ENCODE assay signal across 37 cellular contexts in the genomic region with DNA sequence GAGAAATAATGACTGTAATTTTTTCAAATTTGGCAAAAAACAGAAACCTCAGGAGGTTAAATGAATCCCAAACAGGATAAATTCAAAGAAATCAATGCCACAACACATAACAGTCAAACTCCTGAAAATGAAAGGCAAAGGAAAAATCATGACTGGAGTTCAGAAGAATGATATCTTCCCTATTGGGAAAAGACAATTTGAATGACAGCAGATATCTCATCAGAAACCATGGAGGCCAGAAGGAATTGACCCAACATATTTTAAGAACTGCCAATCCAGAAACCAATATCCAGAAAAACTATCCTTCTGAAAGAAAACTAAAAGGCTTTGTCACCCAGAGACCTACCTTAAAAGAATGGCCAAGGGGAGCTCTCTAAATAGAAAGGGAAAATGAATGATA. TPM values are rescaled to one million over a fixed set of nuclear protein-coding genes. Genes with fewer than 3 reads are reported as not detected.
A peak's percentile ranks its signal among the peaks of the same experiment; 100 is the strongest.
DNase-seq lines count a peak whose midpoint lies in the region; ATAC-seq, FAIRE-seq and TF ChIP-seq lines count a peak whose summit lies in the region.
"Had no signal": no experiment of that assay in that cellular context is flagged by ENCODE, and none has a peak within 500 bp of the region (broad histone marks: within the 10 kb centered on the region; RNA-seq: fewer than 3 reads in every experiment).

No MANE protein-coding gene starts in this region.

- ATAC-seq in HCT116 (no peak), WTC11 (no peak), omental fat pad (ENCODE audit: low FRiP score) (no peak), HG02623 (IDR thresholded peaks at IDR 0.05; ENCODE audit: unreplicated experiment) (no peak)
- ATAC-seq: A549; CD8-positive, alpha-beta T cell had no signal

- no peaks in the 10 kb centered on the region for H3K9me3 ChIP-seq in HCT116 (ENCODE audit: control insufficient read depth in 1 of 2, insufficient read depth in 1 of 2, low read depth in 1 of 2, low read length in 2 of 2)
- H3K9me3 ChIP-seq in HEK293 (ENCODE audit: control insufficient read depth, insufficient read depth, low read depth, low read length): no peaks in the 10 kb centered on the region
- H3K9me3 ChIP-seq in astrocyte (ENCODE audit: insufficient read depth, low read depth, low read length): no peaks in the 10 kb centered on the region
- H3K9me3 ChIP-seq: A549, BE2C, Caco-2 had no signal

- no peaks in the 10 kb centered on the region for H3K79me2 ChIP-seq in HCT116 (ENCODE audit: insufficient read depth, low read length)
- no peaks in the 10 kb centered on the region for H3K79me2 ChIP-seq in astrocyte (ENCODE audit: insufficient read depth, low read length)

- H3K36me3 Mint-ChIP-seq in WTC11 (peaks cover 3% of the 10 kb centered on the region; the same call in 1 of the 2 replicates), astrocyte (ENCODE audit: low read depth, unreplicated experiment) (no peaks in the 10 kb centered on the region)
- H3K36me3 Mint-ChIP-seq: CD14-positive monocyte; CD4-positive, alpha-beta memory T cell; CD4-positive, CD25-positive, alpha-beta regulatory T cell; CD8-positive, alpha-beta memory T cell; CD8-positive, alpha-beta T cell had no signal

- FAIRE-seq in astrocyte (lab: Jason Lieb, UNC): peak; percentile 95
- FAIRE-seq: A204.1, D721Med had no signal

- H2AFZ ChIP-seq in HCT116 (ENCODE audit: low read depth, low read length, poor library complexity, severe bottlenecking): no peak overlapping the region
- H2AFZ ChIP-seq in astrocyte (ENCODE audit: low read depth, low read length): no peak overlapping the region

- H3K4me3 ChIP-seq in HCT116 (replicated peaks in 1 of 2; ENCODE audit: low read depth in 1 of 2, low read length in 2 of 2) (no peak overlapping the region), HEK293 (ENCODE audit: low read depth, low read length) (no peak overlapping the region), astrocyte (ENCODE audit: insufficient read depth, low read depth, low read length) (no peak overlapping the region)
- H3K4me3 ChIP-seq: A549; BLaER1; BLaER1 treated with 17β-estradiol and CSF1 and Interleukin-3, amounts not matched to agents 10 nM and 100 nM had no signal

- RAD21 ChIA-PET in HCT116 (lab: Charles Lee; ENCODE audit: low non-redundant PET in 1 of 2, low total read pairs in 2 of 2, uncharacterized antibody in 2 of 2, unreplicated experiment in 2 of 2): no interaction called here

- no peak for DNase-seq in HCT116 (ENCODE audit: low read depth, low spot score)
- DNase-seq in WTC11 (ENCODE audit: low spot score): no peak
- no peak for DNase-seq in astrocyte (ENCODE audit: low read depth)
- no peak for DNase-seq in G401 (ENCODE audit: low spot score)
- DNase-seq in omental fat pad (ENCODE audit: low spot score): no peak
- DNase-seq in NCI-H1417 treated with DMSO at 0.1 percent for 48 hours (lab: John Stamatoyannopoulos, UW): no peak
- DNase-seq: 8988T; ACHN; AML-193; BE2C; C1 segment of cervical spinal cord; Caco-2; Calu3; CD4-positive, alpha-beta memory T cell; CD4-positive, alpha-beta T cell; CD4-positive, CD25-positive, alpha-beta regulatory T cell; CD8-positive, alpha-beta memory T cell; CD8-positive, alpha-beta T cell; COR-L47; DMS 273 treated with DMSO at 0.1 percent for 48 hours; DMS153; DMS53; DMS79; DMS79 treated with DMSO at 0.1 percent for 48 hours; DND-41; EL had no signal

- H3K9me3 Mint-ChIP-seq in WTC11 (peaks cover 12% of the 10 kb centered on the region), astrocyte (ENCODE audit: unreplicated experiment) (peaks cover 9% of the 10 kb centered on the region)
- H3K9me3 Mint-ChIP-seq: CD4-positive, alpha-beta T cell had no signal

- no peaks in the 10 kb centered on the region for H3K27me3 ChIP-seq in HCT116 (ENCODE audit: insufficient read depth, low read length)
- H3K27me3 ChIP-seq in astrocyte (ENCODE audit: insufficient read depth, low read length): no peaks in the 10 kb centered on the region
- H3K27me3 ChIP-seq: BE2C; BLaER1; BLaER1 treated with 17β-estradiol and CSF1 and Interleukin-3, amounts not matched to agents 10 nM and 100 nM had no signal

- peaks cover 9% of the 10 kb centered on the region for H3K4me1 Mint-ChIP-seq in WTC11
- peaks cover 17% of the 10 kb centered on the region for H3K4me1 Mint-ChIP-seq in astrocyte (ENCODE audit: low read depth, unreplicated experiment)
- H3K4me1 Mint-ChIP-seq: CD4-positive, CD25-positive, alpha-beta regulatory T cell; CD8-positive, alpha-beta memory T cell had no signal

- H3K9me2 ChIP-seq in HCT116 (ENCODE audit: insufficient read depth): no peaks in the 10 kb centered on the region

- no peak for TF ChIP-seq RAD21 in HCT116 (IDR thresholded peaks at IDR 0.05; ENCODE audit: low read depth)

- POLR2A ChIA-PET in HCT116 (lab: Charles Lee): no interaction called here
- POLR2A ChIA-PET in HEK293 (lab: Yijun Ruan, JAX): no interaction called here
- POLR2A ChIA-PET in WTC11 (lab: Charles Lee): no interaction called here

- no TSS peak for BruUV-seq in HCT116 (replicated peaks; lab: Mats Ljungman, UMichigan)

- TF ChIP-seq POLR2A in HCT116 (IDR thresholded peaks at IDR 0.05; ENCODE audit: borderline replicate concordance, extremely low read depth, insufficient read depth, insufficient read length): no peak

- H3K4me1 ChIP-seq in HCT116 (ENCODE audit: control insufficient read depth in 1 of 2, insufficient read depth in 2 of 2, low read length in 2 of 2): peaks cover 0 to 20% of the 10 kb centered on the region in 2 experiments; a peak in 2 of 4 replicates
- H3K4me1 ChIP-seq in HEK293 (ENCODE audit: control insufficient read depth, insufficient read depth, low read length): peaks cover 16% of the 10 kb centered on the region
- peaks cover 31% of the 10 kb centered on the region for H3K4me1 ChIP-seq in astrocyte (ENCODE audit: insufficient read depth, low read length)
- H3K4me1 ChIP-seq: BE2C, Caco-2 had no signal

- no peak overlapping the region for H3K27ac ChIP-seq in HCT116 (ENCODE audit: low read depth, low read length)
- H3K27ac ChIP-seq in HEK293 (ENCODE audit: extremely low read depth, low read depth, low read length): no peak overlapping the region
- H3K27ac ChIP-seq in astrocyte (ENCODE audit: low read depth, low read length): no peak overlapping the region
- H3K27ac ChIP-seq: 22Rv1, BLaER1, C4-2B had no signal

- no peaks in the 10 kb centered on the region for H3K36me3 ChIP-seq in HCT116 (ENCODE audit: control insufficient read depth in 1 of 2, insufficient read depth in 2 of 2, low read length in 2 of 2)
- no peaks in the 10 kb centered on the region for H3K36me3 ChIP-seq in HEK293 (ENCODE audit: control insufficient read depth in 2 of 2, insufficient read depth in 1 of 2, low read length in 2 of 2)
- H3K36me3 ChIP-seq in astrocyte (ENCODE audit: insufficient read depth, low read length): no peaks in the 10 kb centered on the region
- H3K36me3 ChIP-seq: BE2C; BLaER1; BLaER1 treated with 17β-estradiol and CSF1 and Interleukin-3, amounts not matched to agents 10 nM and 100 nM had no signal

- no peaks in the 10 kb centered on the region for H4K20me1 ChIP-seq in HCT116 (ENCODE audit: insufficient read depth)
- H4K20me1 ChIP-seq in astrocyte (ENCODE audit: insufficient read depth, low read length): no peaks in the 10 kb centered on the region
- H4K20me1 ChIP-seq: BLaER1; BLaER1 treated with 17β-estradiol and CSF1 and Interleukin-3, amounts not matched to agents 10 nM and 100 nM had no signal

- CTCF ChIA-PET in HCT116 (lab: Charles Lee) (no interaction called here), HEK293 (lab: Yijun Ruan, JAX) (interaction anchor here (0.6 kb wide), 1 partner anchor 373 kb away, joined by 5 read pairs; no protein-coding TSS in a partner anchor), WTC11 (lab: Charles Lee) (no interaction called here)

- H3K4me3 Mint-ChIP-seq in WTC11 (no peak overlapping the region), astrocyte (ENCODE audit: unreplicated experiment) (no peak overlapping the region)
- H3K4me3 Mint-ChIP-seq: B cell; CD14-positive monocyte; CD4-positive, alpha-beta memory T cell; CD4-positive, alpha-beta T cell; CD4-positive, CD25-positive, alpha-beta regulatory T cell; CD8-positive, alpha-beta memory T cell; CD8-positive, alpha-beta T cell had no signal

- H3K27me3 Mint-ChIP-seq in WTC11 (ENCODE audit: low read depth) (no peaks in the 10 kb centered on the region), astrocyte (ENCODE audit: low read depth, unreplicated experiment) (no peaks in the 10 kb centered on the region)
- H3K27me3 Mint-ChIP-seq: CD4-positive, alpha-beta T cell; CD4-positive, CD25-positive, alpha-beta regulatory T cell had no signal

- H3K27ac Mint-ChIP-seq in WTC11 (no peak overlapping the region), astrocyte (ENCODE audit: unreplicated experiment) (peak overlapping the region; percentile 58)
- H3K27ac Mint-ChIP-seq: B cell; CD14-positive monocyte; CD4-positive, alpha-beta memory T cell; CD4-positive, alpha-beta T cell; CD4-positive, CD25-positive, alpha-beta regulatory T cell; CD8-positive, alpha-beta memory T cell; CD8-positive, alpha-beta T cell had no signal

- H3K4me2 ChIP-seq in HCT116 (ENCODE audit: low read length): no peak overlapping the region
- no peak overlapping the region for H3K4me2 ChIP-seq in astrocyte (ENCODE audit: low read length)
- H3K4me2 ChIP-seq: A549, BLaER1 had no signal

- intact Hi-C loops in HCT116 (cut with micrococcal nuclease): no loop called here

- no peak overlapping the region for H3K9ac ChIP-seq in HCT116 (ENCODE audit: low read length)
- no peak overlapping the region for H3K9ac ChIP-seq in astrocyte (ENCODE audit: low read length)
- H3K9ac ChIP-seq: BLaER1; BLaER1 treated with 17β-estradiol and CSF1 and Interleukin-3, amounts not matched to agents 10 nM and 100 nM had no signal

- in situ Hi-C loops in G401 (cut with HindIII; ENCODE audit: low sequenced_read_pairs): no loop called here

- TF ChIP-seq CTCF in HCT116 (IDR thresholded peaks at IDR 0.05 in 2 of 3, conservative IDR thresholded peaks at IDR 0.05 in 1 of 3; ENCODE audit: borderline replicate concordance in 1 of 3, insufficient read depth in 1 of 3, low read depth in 2 of 3, low read length in 2 of 3) (no peak), HEK293 (tag by site-specific recombination; IDR thresholded peaks at IDR 0.05) (no peak), WTC11 (IDR thresholded peaks at IDR 0.05) (no peak), astrocyte (IDR thresholded peaks at IDR 0.05; ENCODE audit: insufficient read depth, low read depth, low read length) (no peak), omental fat pad (IDR thresholded peaks at IDR 0.05) (no peak)

TF ChIP-seq in HCT116, 20 proteins besides CTCF, POLR2A, EP300 and RAD21 (continues in another document):
- no peak for TF ChIP-seq SIN3A (IDR thresholded peaks at IDR 0.05; ENCODE audit: low read depth)

TF ChIP-seq in HEK293, 187 proteins besides CTCF, POLR2A, EP300 and RAD21 (continues in another document):
- TF ChIP-seq SETDB1 (IDR thresholded peaks at IDR 0.05; ENCODE audit: insufficient read length, low read length): peak; percentile 94

TF ChIP-seq in WTC11, 78 proteins besides CTCF, POLR2A, EP300 and RAD21 (continues in another document):
- no peak for TF ChIP-seq SP1 (CRISPR knock-in tag; conservative IDR thresholded peaks at IDR 0.05)

RNA-seq across cellular contexts. Expression of gene MAMLD1, which starts 40.1 kb away (rescaled TPM):
- total RNA-seq in HCT116 (2021; ENCODE audit: unreplicated experiment): 3.6 TPM
- polyA plus RNA-seq in HCT116 (2012): 2.1 and 2.6 TPM in 2 replicates
- total RNA-seq in WTC11 (2021): 0.32 to 0.35 TPM (median 0.34 TPM) in 3 replicates
- total RNA-seq in astrocyte: 6.6 TPM in 2 replicates
- total RNA-seq in G401 (2014; rRNA removed; shearing (Covaris generic)): not detected in 2 replicates
- total RNA-seq in omental fat pad: 10 to 100 TPM in 1 of 4 donors, 1 to 10 TPM in 3; 4.5 to 10.3 (median 6.2) TPM
- total RNA-seq: Caco-2 had no signal
- polyA plus RNA-seq: CD14-positive monocyte had no signal
